ENCODE assay signal across 29 cellular contexts in genomic region chr15:67163180-67163579, GRCh38.
DNase-seq lines count a peak whose midpoint lies in the region; ATAC-seq, FAIRE-seq and TF ChIP-seq lines count a peak whose summit lies in the region.
"Had no signal": no experiment of that assay in that cellular context is flagged by ENCODE, and none has a peak within 500 bp of the region (broad histone marks: within the 10 kb centered on the region; RNA-seq: fewer than 3 reads in every experiment).

No MANE protein-coding gene starts in this region.

- in situ Hi-C loops in IMR-90 (cut with MboI; ENCODE audit: low sequenced_read_pairs), result no loop called here
- in situ Hi-C loops in GM13977 (cut with MboI; ENCODE audit: low pct_unique_long_range_greater_than_20kb, low sequenced_read_pairs, unreplicated experiment), result no loop called here

- H2AFZ ChIP-seq in ACC112 (ENCODE audit: low read length, unreplicated experiment) (no peak overlapping the region), IMR-90 (replicated peaks; ENCODE audit: low read length, poor library complexity) (no peak overlapping the region), H1 (ENCODE audit: low read length) (no peak overlapping the region)

- FAIRE-seq in H1 (lab: Jason Lieb, UNC), result no peak
- FAIRE-seq: GM12891, urothelium cell line had no signal

- peak overlapping the region; percentile 45; the same call in 1 of the 2 replicates for H2BK12ac ChIP-seq in H1 (ENCODE audit: low read depth, low read length)

- H4K20me1 ChIP-seq in IMR-90 (ENCODE audit: insufficient read depth, low read length), result peaks cover 41% of the 10 kb centered on the region
- H4K20me1 ChIP-seq in H1 (replicated peaks in 1 of 2; ENCODE audit: control insufficient read depth in 1 of 2, insufficient read depth in 2 of 2, low read length in 2 of 2), result no peaks in the 10 kb centered on the region

- H2BK15ac ChIP-seq in IMR-90 (ENCODE audit: low read depth, low read length), result peak overlapping the region; percentile 5; the same call in 1 of the 3 replicates
- H2BK15ac ChIP-seq in H1 (ENCODE audit: low read length), result no peak overlapping the region

- POLR2A ChIA-PET in IMR-90 (lab: Charles Lee; ENCODE audit: unreplicated experiment), result no interaction called here
- POLR2A ChIA-PET in H1 (lab: Charles Lee; ENCODE audit: partially characterized antibody), result no interaction called here

- H2AK9ac ChIP-seq in IMR-90 (replicated peaks; ENCODE audit: low read depth, low read length, poor library complexity), result peak overlapping the region; percentile 33

- H3K4me1 ChIP-seq in ACC112 (ENCODE audit: control insufficient read depth, insufficient read depth, low read length, unreplicated experiment) (peaks cover 67% of the 10 kb centered on the region), IMR-90 (ENCODE audit: control insufficient read depth, insufficient read depth, low read length) (peaks cover 55% of the 10 kb centered on the region), H1 (replicated peaks in 1 of 4; ENCODE audit: control insufficient read depth in 3 of 4, insufficient read depth in 4 of 4, low read length in 3 of 4) (peaks cover 15 to 31% (median 22%) of the 10 kb centered on the region in 4 experiments)
- H3K4me1 ChIP-seq: breast epithelium, SJSA1 had no signal

- ATAC-seq in IMR-90 (ENCODE audit: low read depth) (no peak), HG03280 (IDR thresholded peaks at IDR 0.05; ENCODE audit: unreplicated experiment) (no peak)
- ATAC-seq: left colon had no signal

- TF ChIP-seq CTCF in IMR-90 (conservative IDR thresholded peaks at IDR 0.05; ENCODE audit: low read depth, low read length) (no peak), H1 (IDR thresholded peaks at IDR 0.05; ENCODE audit: control extremely low read depth in 1 of 3, insufficient read depth in 1 of 3, low read depth in 1 of 3, low read length in 3 of 3) (no peak), GM13977 (IDR thresholded peaks at IDR 0.05; ENCODE audit: extremely low read depth, insufficient read depth, missing control alignments) (no peak)

- H4K91ac ChIP-seq in IMR-90 (ENCODE audit: insufficient read depth, low read depth, low read length) (0 out of 2 replicates have a peak overlapping the region, but pooled peaks have one; percentile 20), H1 (replicated peaks; ENCODE audit: insufficient read length, low read length) (no peak overlapping the region)

- TF ChIP-seq POLR2A in IMR-90 (IDR thresholded peaks at IDR 0.05; ENCODE audit: low read depth, low read length) (no peak), H1 (IDR thresholded peaks at IDR 0.05; ENCODE audit: control extremely low read depth in 1 of 2, low read depth in 2 of 2, low read length in 2 of 2) (no peak)

- H3K18ac ChIP-seq in IMR-90 (ENCODE audit: low read depth, low read length) (no peak overlapping the region), H1 (ENCODE audit: extremely low read depth, low read length) (no peak overlapping the region)

- CTCF ChIA-PET in IMR-90 (lab: Yijun Ruan, JAX), result no interaction called here
- CTCF ChIA-PET in H1 (lab: Charles Lee; ENCODE audit: partially characterized antibody), result no interaction called here

- H3K27me3 ChIP-seq in ACC112 (ENCODE audit: insufficient read depth, low read length), result no peaks in the 10 kb centered on the region
- no peaks in the 10 kb centered on the region for H3K27me3 ChIP-seq in IMR-90 (ENCODE audit: control insufficient read depth, insufficient read depth, low read length)
- H3K27me3 ChIP-seq in H1 (replicated peaks in 1 of 4; ENCODE audit: control insufficient read depth in 3 of 4, extremely low read depth in 1 of 4, insufficient read depth in 3 of 4, low read length in 3 of 4), result peaks cover 0 to 2% (median 0%) of the 10 kb centered on the region in 4 experiments; a peak in 1 of 7 replicates
- H3K27me3 ChIP-seq: breast epithelium, dorsolateral prefrontal cortex, SJSA1, testis had no signal

- H3K9ac ChIP-seq in IMR-90 (ENCODE audit: low read depth, low read length) (peak overlapping the region; percentile 1; the same call in 1 of the 2 replicates), H1 (replicated peaks in 1 of 4; ENCODE audit: extremely low read depth in 1 of 4, low read depth in 3 of 4, low read length in 3 of 4) (no peak overlapping the region)

- H4K8ac ChIP-seq in IMR-90 (ENCODE audit: low read depth in 2 of 2, low read length in 2 of 2), result peak overlapping the region in 1 of 2 experiments; percentile 18; a peak in 1 of 4 replicates
- no peak overlapping the region for H4K8ac ChIP-seq in H1 (ENCODE audit: extremely low read depth, insufficient read depth, low read length)

- peaks cover 65% of the 10 kb centered on the region for H3K9me1 ChIP-seq in IMR-90 (ENCODE audit: insufficient read depth, low read length)

- H3K4me3 ChIP-seq in ACC112 (ENCODE audit: low read depth, low read length), result no peak overlapping the region
- H3K4me3 ChIP-seq in IMR-90 (ENCODE audit: insufficient read depth, low read depth, low read length), result no peak overlapping the region
- no peak overlapping the region for H3K4me3 ChIP-seq in H1 (ENCODE audit: extremely low read depth in 1 of 4, insufficient read depth in 2 of 4, low read depth in 3 of 4, low read length in 4 of 4)
- H3K4me3 ChIP-seq: breast epithelium, dorsolateral prefrontal cortex, HAP-1, SJSA1, skin epidermis, testis had no signal

- H3K79me1 ChIP-seq in IMR-90 (ENCODE audit: low read depth in 1 of 2, low read length in 2 of 2) (peaks cover 38 to 91% of the 10 kb centered on the region in 2 experiments), H1 (ENCODE audit: low read depth, low read length) (peaks cover 7% of the 10 kb centered on the region)

- H3K14ac ChIP-seq in IMR-90 (replicated peaks; ENCODE audit: low read depth, low read length) (peak overlapping the region; percentile 79; the same call in 1 of the 2 replicates), H1 (ENCODE audit: insufficient read length) (no peak overlapping the region)

- H3K79me2 ChIP-seq in ACC112 (ENCODE audit: control insufficient read depth, insufficient read depth, low read length, unreplicated experiment) (peaks cover 71% of the 10 kb centered on the region), H1 (ENCODE audit: control insufficient read depth in 1 of 2, insufficient read depth in 2 of 2, low read length in 2 of 2) (no peaks in the 10 kb centered on the region)

- dilution Hi-C loops in IMR-90 (cut with HindIII; ENCODE audit: low sequenced_read_pairs, unreplicated experiment), result no loop called here

- no TSS peak for BruUV-seq in IMR-90 (replicated peaks; lab: Mats Ljungman, UMichigan)

- H3K36me3 ChIP-seq in ACC112 (ENCODE audit: insufficient read depth, low read length) (peaks cover 32% of the 10 kb centered on the region), IMR-90 (ENCODE audit: control insufficient read depth, insufficient read depth, low read length) (peaks cover 56% of the 10 kb centered on the region), H1 (ENCODE audit: control insufficient read depth in 2 of 4, insufficient read depth in 4 of 4, low read length in 3 of 4) (no peaks in the 10 kb centered on the region)
- H3K36me3 ChIP-seq: breast epithelium had no signal

- H2BK5ac ChIP-seq in IMR-90 (ENCODE audit: low read depth, low read length, poor library complexity, severe bottlenecking) (no peak overlapping the region), H1 (ENCODE audit: low read depth, low read length) (no peak overlapping the region)

- H3K4ac ChIP-seq in IMR-90 (ENCODE audit: low read depth, low read length), result peak overlapping the region; percentile 37
- H3K4ac ChIP-seq in H1 (replicated peaks; ENCODE audit: insufficient read length, low read depth, low read length), result no peak overlapping the region

- no peak for DNase-seq in IMR-90
- no peak for DNase-seq in H1 (ENCODE audit: low read depth in 1 of 2, low spot score in 2 of 2)
- peak; percentile 28 for DNase-seq in posterior vena cava (ENCODE audit: low spot score)
- no peak for DNase-seq in GM13977 (ENCODE audit: low spot score)
- DNase-seq in DMS 273 (lab: John Stamatoyannopoulos, UW; ENCODE audit: unreplicated experiment), result no peak
- no peak for DNase-seq in NCI-H2081 (lab: John Stamatoyannopoulos, UW)
- DNase-seq: ACHN; activated CD4-positive, alpha-beta T cell treated with anti-CD3 and anti-CD28 coated beads, Interleukin-2, amount 50 U/mL, for 4 hours; activated CD4-positive, CD25-positive, alpha-beta regulatory T cell; activated naive CD4-positive, alpha-beta T cell treated with anti-CD3 and anti-CD28 coated beads for 36 hours; amniotic stem cell; dorsolateral prefrontal cortex; hippocampal formation; left colon; NCI-H1694; NCI-H446 treated with DMSO at 0.1 percent for 48 hours; NCI-H82; nephron progenitor cell; stimulated activated naive CD4-positive, alpha-beta T cell treated with Interleukin-2 at 50 U/mL for 16 hours; T-helper 1 cell; testis had no signal

- no peak for TF ChIP-seq EP300 in H1 (IDR thresholded peaks at IDR 0.05; ENCODE audit: borderline replicate concordance in 1 of 2, low read depth in 2 of 2, low read length in 2 of 2)

- WGBS in IMR-90 (ENCODE audit: extremely low coverage in 2 of 2, insufficient read length in 1 of 2), 2 experiments, result no CpG with 5 or more reads among the region's 6 CpGs
- 89% methylated on average over 6 of the region's 6 CpGs; no CpG with 5 or more reads in 1 of the 2 experiments for WGBS in H1 (ENCODE audit: extremely low coverage in 1 of 2, insufficient coverage in 1 of 2, insufficient read length in 1 of 2, insufficient replicate concordance in 2 of 2, low coverage in 1 of 2, low lambda C conversion rate in 2 of 2, missing lambda C conversion rate in 1 of 2), 2 experiments

- H2AK5ac ChIP-seq in IMR-90 (ENCODE audit: low read depth, low read length), result peak overlapping the region; percentile 79; the same call in 1 of the 2 replicates
- H2AK5ac ChIP-seq in H1 (ENCODE audit: low read depth, low read length), result 0 out of 2 replicates have a peak overlapping the region, but pooled peaks have one; percentile 83

- H3K27ac ChIP-seq in ACC112 (ENCODE audit: low read depth, low read length), result peak overlapping the region; percentile 73
- H3K27ac ChIP-seq in IMR-90 (ENCODE audit: insufficient read depth, low read length), result no peak overlapping the region; the same call in 1 of the 2 replicates
- no peak overlapping the region for H3K27ac ChIP-seq in H1 (ENCODE audit: low read depth, low read length)
- H3K27ac ChIP-seq: breast epithelium, dorsolateral prefrontal cortex, SJSA1, skin epidermis, testis had no signal

- peaks cover 3% of the 10 kb centered on the region; the same call in 1 of the 2 replicates for H3K23me2 ChIP-seq in H1 (ENCODE audit: low read depth, low read length)

- H4K5ac ChIP-seq in IMR-90 (ENCODE audit: low read depth, low read length), result no peak overlapping the region
- no peak overlapping the region for H4K5ac ChIP-seq in H1 (ENCODE audit: insufficient read length, low read depth, low read length)

- 0 out of 2 replicates have a peak overlapping the region, but pooled peaks have one; percentile 5 for H2BK120ac ChIP-seq in IMR-90 (ENCODE audit: low read depth, low read length)
- no peak overlapping the region for H2BK120ac ChIP-seq in H1 (replicated peaks; ENCODE audit: low read depth, low read length)

- intact Hi-C loops in IMR-90 (cut with micrococcal nuclease), result no loop called here
- intact Hi-C loops in posterior vena cava (cut with DNase I), result no loop called here

- no peak overlapping the region for H3K4me2 ChIP-seq in IMR-90 (ENCODE audit: low read depth, low read length)
- no peak overlapping the region for H3K4me2 ChIP-seq in H1 (ENCODE audit: insufficient read depth in 1 of 2, low read depth in 2 of 2, low read length in 2 of 2)

- H3K56ac ChIP-seq in IMR-90 (ENCODE audit: extremely low read depth, insufficient read depth, low read length) (no peak overlapping the region), H1 (replicated peaks; ENCODE audit: insufficient read length, low read depth, low read length) (no peak overlapping the region)

- H2BK20ac ChIP-seq in IMR-90 (ENCODE audit: low read depth, low read length) (peak overlapping the region; percentile 4; the same call in 1 of the 2 replicates), H1 (ENCODE audit: low read length) (no peak overlapping the region)

- H3K9me3 ChIP-seq in IMR-90 (ENCODE audit: control insufficient read depth, insufficient read depth, low read length), result no peaks in the 10 kb centered on the region
- H3K9me3 ChIP-seq in H1 (ENCODE audit: insufficient read depth in 2 of 2, low read depth in 1 of 2, low read length in 1 of 2), result no peaks in the 10 kb centered on the region
- H3K9me3 ChIP-seq: breast epithelium, HAP-1, SJSA1, testis had no signal

- no peak for TF ChIP-seq RAD21 in IMR-90 (IDR thresholded peaks at IDR 0.05; ENCODE audit: low read length)
- TF ChIP-seq RAD21 in H1 (IDR thresholded peaks at IDR 0.05 in 1 of 2, conservative IDR thresholded peaks at IDR 0.05 in 1 of 2; ENCODE audit: low read depth in 2 of 2, low read length in 2 of 2), result no peak

- peak overlapping the region; percentile 33; the same call in 1 of the 2 replicates for H3K23ac ChIP-seq in IMR-90 (ENCODE audit: low read depth, low read length)
- no peak overlapping the region for H3K23ac ChIP-seq in H1 (ENCODE audit: insufficient read length)
